24 cellular contexts compared by ENCODE assay signal in the genomic region with DNA sequence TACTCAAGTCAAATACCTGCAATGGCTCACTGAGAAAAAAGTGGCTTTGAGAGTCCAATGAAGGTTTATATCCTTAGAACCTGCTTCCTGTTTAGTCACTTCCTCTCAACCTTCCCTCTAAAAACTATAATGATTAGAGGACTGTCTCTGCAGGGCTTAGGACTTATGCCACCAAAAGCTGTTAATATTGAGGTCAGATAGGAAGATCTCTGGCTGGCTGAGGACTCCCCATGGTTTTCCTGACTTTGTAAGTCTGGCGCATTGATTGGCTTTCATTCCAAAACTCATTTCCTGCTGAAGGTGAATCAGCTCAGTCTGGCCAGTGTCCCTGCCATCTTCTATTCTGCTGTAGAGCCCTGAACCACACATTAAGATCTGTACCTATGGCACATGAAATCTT.
DNase-seq lines count a peak whose midpoint lies in the region; ATAC-seq, FAIRE-seq and TF ChIP-seq lines count a peak whose summit lies in the region.
"Had no signal": no experiment of that assay in that cellular context is flagged by ENCODE, and none has a peak within 500 bp of the region (broad histone marks: within the 10 kb centered on the region; RNA-seq: fewer than 3 reads in every experiment).

No MANE protein-coding gene starts in this region.

- ATAC-seq in GM19023 (IDR thresholded peaks at IDR 0.05; ENCODE audit: unreplicated experiment): no peak
- ATAC-seq: K562, lower lobe of right lung, psoas muscle had no signal

- no peaks in the 10 kb centered on the region for H3K27me3 Mint-ChIP-seq in nephron (ENCODE audit: low read depth)
- H3K27me3 Mint-ChIP-seq: central memory CD8-positive, alpha-beta T cell had no signal

- H3K36me3 Mint-ChIP-seq in nephron (ENCODE audit: low read depth): no peaks in the 10 kb centered on the region
- H3K36me3 Mint-ChIP-seq: activated naive CD4-positive, alpha-beta T cell treated with anti-CD3 and anti-CD28 coated beads, Interleukin-2, amount 50 U/mL, for 24 hours had no signal

- TF ChIP-seq CTCF in nephron (IDR thresholded peaks at IDR 0.05; ENCODE audit: unreplicated experiment in 3 of 3): no peak

- FAIRE-seq in GM18507 (lab: Jason Lieb, UNC): peak; percentile 26
- FAIRE-seq: D721Med, frontal cortex, islet of Langerhans, K562 had no signal

- peaks cover 13% of the 10 kb centered on the region for H3K4me1 Mint-ChIP-seq in nephron

- H3K27ac Mint-ChIP-seq in nephron: peak overlapping the region in 2 of 3 experiments; percentile 30 to 96
- H3K27ac Mint-ChIP-seq: activated naive CD4-positive, alpha-beta T cell treated with anti-CD3 and anti-CD28 coated beads, Interleukin-2, amount 50 U/mL, for 24 hours; HFFc6 had no signal

- DNase-seq in GM18507 (ENCODE audit: extremely low spot score, insufficient read length, low read depth) (no peak), NCI-H226 (peak; percentile 22), cerebellum (ENCODE audit: low spot score) (peak; percentile 52), islet precursor cell (no peak), HuH-7 (ENCODE audit: low spot score) (no peak)
- DNase-seq in activated CD4-positive, alpha-beta T cell treated with anti-CD3 and anti-CD28 coated beads for 1 hour: no peak
- DNase-seq: activated CD4-positive, alpha-beta T cell treated with anti-CD3 and anti-CD28 coated beads, Interleukin-2, amount 50 U/mL, for 4 hours; activated CD8-positive, alpha-beta memory T cell treated with anti-CD3 and anti-CD28 coated beads, Interleukin-2, amount 50 U/mL, for 4 hours; erythroblast; HFFc6; hypothalamus; lower lobe of right lung; NCI-H1930; NCI-H748 treated with DMSO at 0.1 percent for 48 hours; psoas muscle had no signal

- no peaks in the 10 kb centered on the region for H3K9me3 Mint-ChIP-seq in nephron
- H3K9me3 Mint-ChIP-seq: activated naive CD4-positive, alpha-beta T cell treated with anti-CD3 and anti-CD28 coated beads, Interleukin-2, amount 50 U/mL, for 24 hours; central memory CD8-positive, alpha-beta T cell; HFFc6 had no signal

- no peak overlapping the region for H3K4me3 Mint-ChIP-seq in nephron
- H3K4me3 Mint-ChIP-seq: activated naive CD4-positive, alpha-beta T cell treated with anti-CD3 and anti-CD28 coated beads, Interleukin-2, amount 50 U/mL, for 24 hours; central memory CD8-positive, alpha-beta T cell; HFFc6; neural crest cell had no signal

Comparison
In these comparisons a context has a peak if more than half of its experiments do, and no peak if none do; other contexts are left out.
1. DNase-seq: peak in NCI-H226 (single experiment) and cerebellum (single experiment); none in GM18507 (single experiment), islet precursor cell (single experiment), HuH-7 (single experiment) and activated CD4-positive, alpha-beta T cell treated with anti-CD3 and anti-CD28 coated beads for 1 hour (single experiment).